22 cellular contexts compared by ENCODE assay signal in genomic region chr11:68032997-68033707, GRCh38. TPM values are rescaled to one million over a fixed set of nuclear protein-coding genes. Genes with fewer than 3 reads are reported as not detected.
A peak's percentile ranks its signal among the peaks of the same experiment; 100 is the strongest.
DNase-seq lines count a peak whose midpoint lies in the region; ATAC-seq, FAIRE-seq and TF ChIP-seq lines count a peak whose summit lies in the region.
"Had no signal": no experiment of that assay in that cellular context is flagged by ENCODE, and none has a peak within 500 bp of the region (broad histone marks: within the 10 kb centered on the region; RNA-seq: fewer than 3 reads in every experiment).

No MANE protein-coding gene starts in this region.

- H2AK5ac ChIP-seq in mesenchymal stem cell (ENCODE audit: low read length, severe bottlenecking) = no peak overlapping the region

- H3K36me3 ChIP-seq in K562 (ENCODE audit: control insufficient read depth, insufficient read depth, low read length) (peaks cover 44% of the 10 kb centered on the region; the same call in 2 of the 3 replicates), mesenchymal stem cell (ENCODE audit: control insufficient read depth in 1 of 2, insufficient read depth in 2 of 2, low read depth in 1 of 2, low read length in 2 of 2) (peaks cover 33 to 42% of the 10 kb centered on the region in 2 experiments)

- WGBS in K562 (ENCODE audit: insufficient coverage, low coverage, missing lambda C conversion rate) = 92% methylated on average over 11 of the region's 29 CpGs
- WGBS in mesenchymal stem cell = 96% methylated on average over 29 of the region's 29 CpGs

- H3K27ac ChIP-seq in K562 (ENCODE audit: extremely low read depth, low read depth, low read length) (no peak overlapping the region), mesenchymal stem cell (ENCODE audit: low read length, poor library complexity, severe bottlenecking) (no peak overlapping the region)
- H3K27ac ChIP-seq: SK-N-MC, thoracic aorta had no signal

- no peak overlapping the region for H3K14ac ChIP-seq in mesenchymal stem cell (ENCODE audit: low read length in 2 of 2)

- no peaks in the 10 kb centered on the region for H4K20me1 ChIP-seq in K562 (replicated peaks; ENCODE audit: control insufficient read depth, insufficient read depth, low read length)

- CTCF ChIA-PET in activated naive CD4-positive, alpha-beta T cell treated with anti-CD3 and anti-CD28 coated beads for 36 hours (lab: Charles Lee) = no interaction called here
- CTCF ChIA-PET in K562 (lab: Yijun Ruan, JAX; ENCODE audit: low intra/inter-chr PET ratio) = no interaction called here

- H4K91ac ChIP-seq in mesenchymal stem cell (ENCODE audit: low read length) = peak overlapping the region; percentile 58

- peaks cover 1% of the 10 kb centered on the region for H3K36me3 Mint-ChIP-seq in activated naive CD4-positive, alpha-beta T cell treated with anti-CD3 and anti-CD28 coated beads, Interleukin-2, amount 50 U/mL, for 24 hours
- H3K36me3 Mint-ChIP-seq in activated naive CD4-positive, alpha-beta T cell treated with anti-CD3 and anti-CD28 coated beads for 36 hours (ENCODE audit: low read depth) = peaks cover 2% of the 10 kb centered on the region
- peaks cover 4% of the 10 kb centered on the region for H3K36me3 Mint-ChIP-seq in type B pancreatic cell

- TF ChIP-seq CTCF in K562 (IDR thresholded peaks at IDR 0.05 in 2 of 3, conservative IDR thresholded peaks at IDR 0.05 in 1 of 3; ENCODE audit: insufficient read depth in 2 of 3, low read depth in 1 of 3, low read length in 3 of 3) (no peak), type B pancreatic cell (conservative IDR thresholded peaks at IDR 0.05) (no peak)

- H2AFZ ChIP-seq in K562 (ENCODE audit: low read depth, low read length) (no peak overlapping the region), mesenchymal stem cell (ENCODE audit: low read depth, low read length) (no peak overlapping the region)

- POLR2A ChIA-PET in K562 (lab: Yijun Ruan, JAX) = interaction anchor here (0.6 kb wide), 1 partner anchor 18 kb away, joined by 3 read pairs; no protein-coding TSS in a partner anchor

- in situ Hi-C loops in K562 (cut with MboI) = no loop called here
- in situ Hi-C loops in G401 (cut with HindIII; ENCODE audit: low sequenced_read_pairs) = no loop called here

- no peak for DNase-seq in activated naive CD4-positive, alpha-beta T cell treated with anti-CD3 and anti-CD28 coated beads for 36 hours
- no peak for DNase-seq in K562 (ENCODE audit: extremely low read depth in 1 of 4, low spot score in 3 of 4)
- DNase-seq in mesenchymal stem cell = no peak
- DNase-seq in type B pancreatic cell (ENCODE audit: extremely low spot score, unreplicated experiment) = no peak
- no peak for DNase-seq in NCI-H2227 (lab: John Stamatoyannopoulos, UW; ENCODE audit: unreplicated experiment)
- no peak for DNase-seq in NCI-H1694 (lab: John Stamatoyannopoulos, UW)
- DNase-seq in G401 (ENCODE audit: low spot score) = no peak
- DNase-seq: activated CD4-positive, alpha-beta T cell treated with anti-CD3 and anti-CD28 coated beads, Interleukin-2, amount 50 U/mL, for 4 hours; cortex of kidney; islet precursor cell; mammary epithelial cell; NCI-H1048; NCI-H187; NCI-H526 treated with DMSO at 0.1 percent for 48 hours had no signal

- H4K8ac ChIP-seq in mesenchymal stem cell (ENCODE audit: low read length) = no peak overlapping the region

- H3K23ac ChIP-seq in mesenchymal stem cell (ENCODE audit: low read length in 2 of 2) = peak overlapping the region in 1 of 2 experiments; percentile 47

- no peaks in the 10 kb centered on the region for H3K9me3 Mint-ChIP-seq in activated naive CD4-positive, alpha-beta T cell treated with anti-CD3 and anti-CD28 coated beads, Interleukin-2, amount 50 U/mL, for 24 hours
- no peaks in the 10 kb centered on the region for H3K9me3 Mint-ChIP-seq in activated naive CD4-positive, alpha-beta T cell treated with anti-CD3 and anti-CD28 coated beads for 36 hours
- no peaks in the 10 kb centered on the region for H3K9me3 Mint-ChIP-seq in type B pancreatic cell
- H3K9me3 Mint-ChIP-seq: CD4-positive, alpha-beta memory T cell had no signal

- H3K9ac ChIP-seq in K562 (ENCODE audit: insufficient read depth in 1 of 2, low read depth in 2 of 2, low read length in 2 of 2) (peak overlapping the region in 1 of 2 experiments; percentile 55; a peak in 1 of 4 replicates), mesenchymal stem cell (ENCODE audit: low read length) (peak overlapping the region; percentile 61)

- no peaks in the 10 kb centered on the region for H3K27me3 ChIP-seq in K562 (ENCODE audit: control insufficient read depth in 2 of 2, insufficient read depth in 2 of 2, low read length in 2 of 2)
- no peaks in the 10 kb centered on the region for H3K27me3 ChIP-seq in mesenchymal stem cell (ENCODE audit: control insufficient read depth in 1 of 2, insufficient read depth in 1 of 2, low read length in 2 of 2)

- H2BK5ac ChIP-seq in mesenchymal stem cell (ENCODE audit: low read depth, low read length, poor library complexity, severe bottlenecking) = no peak overlapping the region

- H3K4me3 ChIP-seq in K562 = no peak overlapping the region
- peak overlapping the region in 1 of 2 experiments; percentile 36 for H3K4me3 ChIP-seq in mesenchymal stem cell (ENCODE audit: insufficient read depth in 1 of 2, low read depth in 1 of 2, low read length in 2 of 2)
- H3K4me3 ChIP-seq: SK-N-MC, thoracic aorta had no signal

- no peak overlapping the region for H2BK15ac ChIP-seq in mesenchymal stem cell (ENCODE audit: low read depth, poor library complexity, severe bottlenecking)

- no peaks in the 10 kb centered on the region for H3K9me1 ChIP-seq in K562 (ENCODE audit: control insufficient read depth, insufficient read depth, low read length)

- TF ChIP-seq RAD21 in K562 (CRISPR knock-in tag; conservative IDR thresholded peaks at IDR 0.05 in 1 of 2, IDR thresholded peaks at IDR 0.05 in 1 of 2) = no peak

- intact Hi-C loops in activated naive CD4-positive, alpha-beta T cell treated with anti-CD3 and anti-CD28 coated beads for 36 hours (cut with micrococcal nuclease) = loop anchor here (5.0 to 10.0 kb wide), 4 partner anchors 172 to 528 kb away; partner anchors contain the start of genes CDK2AP2, PITPNM1 and PPP6R3
- intact Hi-C loops in K562 (cut with micrococcal nuclease) = no loop called here

- no peak for ATAC-seq in K562
- ATAC-seq: HCT116 had no signal

- H2BK12ac ChIP-seq in mesenchymal stem cell (ENCODE audit: low read length in 2 of 2) = no peak overlapping the region

- no peaks in the 10 kb centered on the region for H3K9me3 ChIP-seq in K562 (replicated peaks; ENCODE audit: control insufficient read depth, insufficient read depth, low read depth, low read length)
- H3K9me3 ChIP-seq in mesenchymal stem cell (ENCODE audit: control insufficient read depth, low read length) = no peaks in the 10 kb centered on the region
- H3K9me3 ChIP-seq: thoracic aorta had no signal

- TF ChIP-seq POLR2A in K562 (conservative IDR thresholded peaks at IDR 0.05) = no peak

- no peak overlapping the region for H3K4ac ChIP-seq in mesenchymal stem cell (ENCODE audit: low read depth in 1 of 2, low read length in 2 of 2)

- peaks cover 31% of the 10 kb centered on the region for H3K79me1 ChIP-seq in mesenchymal stem cell (replicated peaks; ENCODE audit: low read length, poor library complexity, severe bottlenecking)

- H3K4me2 ChIP-seq in K562 (ENCODE audit: insufficient read depth, low read length) = no peak overlapping the region
- H3K4me2 ChIP-seq in mesenchymal stem cell (ENCODE audit: low read length, poor library complexity, severe bottlenecking) = no peak overlapping the region

- H3K4me1 ChIP-seq in K562 (replicated peaks in 1 of 2; ENCODE audit: control insufficient read depth in 2 of 2, insufficient read depth in 2 of 2, low read length in 2 of 2) = peaks cover 21 to 64% of the 10 kb centered on the region in 2 experiments
- H3K4me1 ChIP-seq in mesenchymal stem cell (ENCODE audit: control insufficient read depth, insufficient read depth, low read depth, low read length) = peaks cover 37% of the 10 kb centered on the region

- peak overlapping the region; percentile 46 for H3K27ac Mint-ChIP-seq in activated naive CD4-positive, alpha-beta T cell treated with anti-CD3 and anti-CD28 coated beads, Interleukin-2, amount 50 U/mL, for 24 hours
- H3K27ac Mint-ChIP-seq in activated naive CD4-positive, alpha-beta T cell treated with anti-CD3 and anti-CD28 coated beads for 36 hours = no peak overlapping the region
- H3K27ac Mint-ChIP-seq in type B pancreatic cell = no peak overlapping the region

- no peak overlapping the region for H3K4me3 Mint-ChIP-seq in activated naive CD4-positive, alpha-beta T cell treated with anti-CD3 and anti-CD28 coated beads, Interleukin-2, amount 50 U/mL, for 24 hours
- H3K4me3 Mint-ChIP-seq in activated naive CD4-positive, alpha-beta T cell treated with anti-CD3 and anti-CD28 coated beads for 36 hours = no peak overlapping the region
- H3K4me3 Mint-ChIP-seq in type B pancreatic cell = peak overlapping the region; percentile 64

- TF ChIP-seq EP300 in K562 (IDR thresholded peaks at IDR 0.05; ENCODE audit: low read length) = no peak

- H2BK120ac ChIP-seq in mesenchymal stem cell (ENCODE audit: low read depth, low read length) = no peak overlapping the region

- H3K79me2 ChIP-seq in K562 (ENCODE audit: control insufficient read depth, insufficient read depth, low read length) = peaks cover 25% of the 10 kb centered on the region

- no peak for FAIRE-seq in K562 (lab: Jason Lieb, UNC)
- FAIRE-seq: bronchial epithelial cell, endometrium had no signal

- H3K18ac ChIP-seq in mesenchymal stem cell (ENCODE audit: low read depth in 1 of 2, low read length in 2 of 2) = no peak overlapping the region

- no peaks in the 10 kb centered on the region for H3K27me3 Mint-ChIP-seq in activated naive CD4-positive, alpha-beta T cell treated with anti-CD3 and anti-CD28 coated beads, Interleukin-2, amount 50 U/mL, for 24 hours
- no peaks in the 10 kb centered on the region for H3K27me3 Mint-ChIP-seq in activated naive CD4-positive, alpha-beta T cell treated with anti-CD3 and anti-CD28 coated beads for 36 hours (ENCODE audit: low read depth)
- H3K27me3 Mint-ChIP-seq in type B pancreatic cell = no peaks in the 10 kb centered on the region

- peaks cover 35% of the 10 kb centered on the region for H3K4me1 Mint-ChIP-seq in activated naive CD4-positive, alpha-beta T cell treated with anti-CD3 and anti-CD28 coated beads, Interleukin-2, amount 50 U/mL, for 24 hours
- peaks cover 34% of the 10 kb centered on the region for H3K4me1 Mint-ChIP-seq in activated naive CD4-positive, alpha-beta T cell treated with anti-CD3 and anti-CD28 coated beads for 36 hours (ENCODE audit: low read depth)
- peaks cover 21% of the 10 kb centered on the region for H3K4me1 Mint-ChIP-seq in type B pancreatic cell (ENCODE audit: unreplicated experiment)

- no TSS peak for BruUV-seq in K562 (replicated peaks; lab: Mats Ljungman, UMichigan)

RNA-seq across cellular contexts. Expression of gene NDUFS8, which starts 2.7 kb away (rescaled TPM):
- 100 to 1,000 TPM; 142 to 162 TPM for total RNA-seq in activated naive CD4-positive, alpha-beta T cell treated with anti-CD3 and anti-CD28 coated beads for 36 hours
- 41.2 and 158 TPM in 2 replicates for total RNA-seq in K562 (2011; cell fraction: chromatin; rRNA removed; ENCODE audit: low replicate concordance)
- 168 and 170 TPM in 2 replicates for total RNA-seq in K562 (2011; cell fraction: nucleolus; rRNA removed)
- 99.4 and 102 TPM in 2 replicates for total RNA-seq in K562 (2011; cell fraction: nucleoplasm; rRNA removed)
- total RNA-seq in K562 (2014; rRNA removed) (351 and 419 TPM in 2 replicates), K562 (2014; rRNA removed; fragmentation: Illumina TruSeq; extraction: Trizol) (60.0 and 91.3 TPM in 2 replicates), K562 (2015; rRNA removed; fragmentation: Illumina TruSeq; extraction: Trizol) (146 and 150 TPM in 2 replicates), K562 (2021) (271 and 294 TPM in 2 replicates), type B pancreatic cell (ENCODE audit: low replicate concordance) (153 and 168 TPM in 2 replicates)
- polyA plus RNA-seq in K562 (2011; rRNA removed) (67.2 and 68.7 TPM in 2 replicates), K562 (2014; fragmentation: Illumina TruSeq; extraction: Trizol) (101 and 156 TPM in 2 replicates), K562 (2014; fragmentation: Nextera tagmentation; extraction: Ambion mirVana) (10 to 100 TPM; 36.5 to 65.1 TPM), K562 (2014; rRNA removed) (241 and 257 TPM in 2 replicates)
- polyA plus RNA-seq in K562 (2011; cell fraction: cytosol; rRNA removed) = 181 and 505 TPM in 2 replicates
- polyA plus RNA-seq in K562 (2011; cell fraction: nucleus; rRNA removed) = 116 and 178 TPM in 2 replicates
- polyA plus RNA-seq in K562 (2012) = 247 and 317 TPM in 2 replicates
- 28.2 and 47.3 TPM in 2 replicates for polyA minus RNA-seq in K562 (2011; rRNA and poly(A)+ RNA removed)
- polyA minus RNA-seq in K562 (2011; cell fraction: cytosol; rRNA and poly(A)+ RNA removed) = 128 and 135 TPM in 2 replicates
- 55.5 and 65.1 TPM in 2 replicates for polyA minus RNA-seq in K562 (2011; cell fraction: nucleus; rRNA and poly(A)+ RNA removed)
- 104 TPM for polyA plus RNA-seq in mesenchymal stem cell (2013, experiment 1 of 2)
- 106 TPM for polyA plus RNA-seq in mesenchymal stem cell (2013, experiment 2 of 2)
- total RNA-seq in G401 (2014; rRNA removed; shearing (Covaris generic)) = 177 and 212 TPM in 2 replicates

RNA-seq across cellular contexts. Expression of gene TCIRG1, which starts 5.7 kb away (rescaled TPM):
- total RNA-seq in activated naive CD4-positive, alpha-beta T cell treated with anti-CD3 and anti-CD28 coated beads for 36 hours = 100 to 1,000 TPM; 137 to 141 TPM
- total RNA-seq in K562 (2011; cell fraction: chromatin; rRNA removed; ENCODE audit: low replicate concordance) = 106 and 531 TPM in 2 replicates
- 492 and 517 TPM in 2 replicates for total RNA-seq in K562 (2011; cell fraction: nucleolus; rRNA removed)
- total RNA-seq in K562 (2011; cell fraction: nucleoplasm; rRNA removed) = 190 and 232 TPM in 2 replicates
- total RNA-seq in K562 (2014; rRNA removed) = 78.0 and 82.8 TPM in 2 replicates
- total RNA-seq in K562 (2014; rRNA removed; fragmentation: Illumina TruSeq; extraction: Trizol) = 2.5 and 5.5 TPM in 2 replicates
- total RNA-seq in K562 (2015; rRNA removed; fragmentation: Illumina TruSeq; extraction: Trizol) = 24.4 and 28.7 TPM in 2 replicates
- total RNA-seq in K562 (2021) = 96.4 and 108 TPM in 2 replicates
- 31.1 and 72.7 TPM in 2 replicates for polyA plus RNA-seq in K562 (2011; rRNA removed)
- 56.1 and 92.6 TPM in 2 replicates for polyA plus RNA-seq in K562 (2011; cell fraction: cytosol; rRNA removed)
- polyA plus RNA-seq in K562 (2011; cell fraction: nucleus; rRNA removed) = 923 and 1,215 TPM in 2 replicates
- polyA plus RNA-seq in K562 (2012) = 55.4 and 115 TPM in 2 replicates
- polyA plus RNA-seq in K562 (2014; fragmentation: Illumina TruSeq; extraction: Trizol) = 13.1 and 33.3 TPM in 2 replicates
- 1 to 10 TPM in 1 of 2 experiments, under 1 TPM in 1; 0.49 to 1.9 TPM for polyA plus RNA-seq in K562 (2014; fragmentation: Nextera tagmentation; extraction: Ambion mirVana)
- 113 and 143 TPM in 2 replicates for polyA plus RNA-seq in K562 (2014; rRNA removed)
- polyA minus RNA-seq in K562 (2011; rRNA and poly(A)+ RNA removed) = 9.7 and 11.0 TPM in 2 replicates
- polyA minus RNA-seq in K562 (2011; cell fraction: cytosol; rRNA and poly(A)+ RNA removed) = 28.2 and 33.0 TPM in 2 replicates
- polyA minus RNA-seq in K562 (2011; cell fraction: nucleus; rRNA and poly(A)+ RNA removed) = 139 and 154 TPM in 2 replicates
- 84.2 TPM for polyA plus RNA-seq in mesenchymal stem cell (2013, experiment 1 of 2)
- polyA plus RNA-seq in mesenchymal stem cell (2013, experiment 2 of 2) = 79.4 TPM
- total RNA-seq in type B pancreatic cell (ENCODE audit: low replicate concordance) = 37.0 and 49.7 TPM in 2 replicates
- 9.7 and 9.8 TPM in 2 replicates for total RNA-seq in G401 (2014; rRNA removed; shearing (Covaris generic))

RNA-seq across cellular contexts. Expression of gene ALDH3B1, which starts 23.0 kb away (rescaled TPM):
- not detected for total RNA-seq in activated naive CD4-positive, alpha-beta T cell treated with anti-CD3 and anti-CD28 coated beads for 36 hours
- 0.14 and 0.70 TPM in 2 replicates for total RNA-seq in K562 (2011; cell fraction: chromatin; rRNA removed; ENCODE audit: low replicate concordance)
- 0.13 and 0.17 TPM in 2 replicates for total RNA-seq in K562 (2011; cell fraction: nucleolus; rRNA removed)
- total RNA-seq in K562 (2011; cell fraction: nucleoplasm; rRNA removed) = 0.07 and 0.15 TPM in 2 replicates
- total RNA-seq in K562 (2014; rRNA removed) = 0.37 TPM in 1 of 2 replicates, not detected in the other
- 0.04 TPM in 1 of 2 replicates, not detected in the other for total RNA-seq in K562 (2014; rRNA removed; fragmentation: Illumina TruSeq; extraction: Trizol)
- 0.07 and 0.08 TPM in 2 replicates for total RNA-seq in K562 (2015; rRNA removed; fragmentation: Illumina TruSeq; extraction: Trizol)
- total RNA-seq in K562 (2021) = 0.13 and 0.35 TPM in 2 replicates
- polyA plus RNA-seq in K562 (2011; rRNA removed) = 0.10 and 0.19 TPM in 2 replicates
- 0.18 and 0.36 TPM in 2 replicates for polyA plus RNA-seq in K562 (2011; cell fraction: cytosol; rRNA removed)
- polyA plus RNA-seq in K562 (2011; cell fraction: nucleus; rRNA removed) = 0.21 and 0.30 TPM in 2 replicates
- 0.42 and 1.4 TPM in 2 replicates for polyA plus RNA-seq in K562 (2012)
- 0.06 and 0.15 TPM in 2 replicates for polyA plus RNA-seq in K562 (2014; fragmentation: Illumina TruSeq; extraction: Trizol)
- polyA plus RNA-seq in K562 (2014; fragmentation: Nextera tagmentation; extraction: Ambion mirVana) = under 1 TPM in 1 of 2 experiments, not detected in 1; 0.01 TPM
- polyA plus RNA-seq in K562 (2014; rRNA removed) = 0.21 and 0.43 TPM in 2 replicates
- polyA minus RNA-seq in K562 (2011; rRNA and poly(A)+ RNA removed) = 0.03 TPM in 1 of 2 replicates, not detected in the other
- 1.5 TPM in 1 of 2 replicates, not detected in the other for polyA minus RNA-seq in K562 (2011; cell fraction: cytosol; rRNA and poly(A)+ RNA removed)
- 0.11 and 0.54 TPM in 2 replicates for polyA minus RNA-seq in K562 (2011; cell fraction: nucleus; rRNA and poly(A)+ RNA removed)
- polyA plus RNA-seq in mesenchymal stem cell (2013, experiment 1 of 2) = 22.4 TPM
- 22.5 TPM for polyA plus RNA-seq in mesenchymal stem cell (2013, experiment 2 of 2)
- total RNA-seq in type B pancreatic cell (ENCODE audit: low replicate concordance) = 0.95 and 1.7 TPM in 2 replicates
- 1.2 and 2.1 TPM in 2 replicates for total RNA-seq in G401 (2014; rRNA removed; shearing (Covaris generic))
- total RNA-seq: T-helper 2 cell treated with Interferon-gamma antibody and Interleukin-4, amounts not matched to agents 100 ng/mL and 5 ng/mL, for 36 hours had no signal
- polyA plus RNA-seq: CD4-positive, alpha-beta memory T cell had no signal

RNA-seq across cellular contexts. Expression of gene UNC93B1, which starts 29.3 kb away (rescaled TPM):
- 10 to 100 TPM; 18.4 to 19.0 TPM for total RNA-seq in activated naive CD4-positive, alpha-beta T cell treated with anti-CD3 and anti-CD28 coated beads for 36 hours
- total RNA-seq in K562 (2011; cell fraction: chromatin; rRNA removed; ENCODE audit: low replicate concordance) = 14.0 and 42.4 TPM in 2 replicates
- 38.0 and 40.8 TPM in 2 replicates for total RNA-seq in K562 (2011; cell fraction: nucleolus; rRNA removed)
- total RNA-seq in K562 (2011; cell fraction: nucleoplasm; rRNA removed) = 17.3 and 24.9 TPM in 2 replicates
- total RNA-seq in K562 (2014; rRNA removed) (10.1 and 12.2 TPM in 2 replicates), K562 (2014; rRNA removed; fragmentation: Illumina TruSeq; extraction: Trizol) (3.7 and 4.3 TPM in 2 replicates), K562 (2015; rRNA removed; fragmentation: Illumina TruSeq; extraction: Trizol) (2.3 and 3.3 TPM in 2 replicates), K562 (2021) (13.6 and 14.1 TPM in 2 replicates), type B pancreatic cell (ENCODE audit: low replicate concordance) (13.0 and 13.7 TPM in 2 replicates)
- polyA plus RNA-seq in K562 (2011; rRNA removed) (8.6 and 10.0 TPM in 2 replicates), K562 (2014; fragmentation: Illumina TruSeq; extraction: Trizol) (5.1 and 6.5 TPM in 2 replicates), K562 (2014; fragmentation: Nextera tagmentation; extraction: Ambion mirVana) (under 1 TPM; 0.10 to 0.17 TPM), K562 (2014; rRNA removed) (7.3 and 11.6 TPM in 2 replicates)
- polyA plus RNA-seq in K562 (2011; cell fraction: cytosol; rRNA removed) = 11.3 and 17.7 TPM in 2 replicates
- 30.9 and 40.1 TPM in 2 replicates for polyA plus RNA-seq in K562 (2011; cell fraction: nucleus; rRNA removed)
- 6.5 and 9.5 TPM in 2 replicates for polyA plus RNA-seq in K562 (2012)
- 5.2 and 8.3 TPM in 2 replicates for polyA minus RNA-seq in K562 (2011; rRNA and poly(A)+ RNA removed)
- polyA minus RNA-seq in K562 (2011; cell fraction: cytosol; rRNA and poly(A)+ RNA removed) = 9.3 and 11.6 TPM in 2 replicates
- 12.3 and 12.5 TPM in 2 replicates for polyA minus RNA-seq in K562 (2011; cell fraction: nucleus; rRNA and poly(A)+ RNA removed)
- 12.1 TPM for polyA plus RNA-seq in mesenchymal stem cell (2013, experiment 1 of 2)
- 11.5 TPM for polyA plus RNA-seq in mesenchymal stem cell (2013, experiment 2 of 2)
- total RNA-seq in G401 (2014; rRNA removed; shearing (Covaris generic)) = 17.8 and 34.7 TPM in 2 replicates
